10 cellular contexts compared by ENCODE assay signal in genomic region chr17:58515286-58515685, GRCh38. TPM values are rescaled to one million over a fixed set of nuclear protein-coding genes. Genes with fewer than 3 reads are reported as not detected.
DNase-seq lines count a peak whose midpoint lies in the region; ATAC-seq and TF ChIP-seq lines count a peak whose summit lies in the region.
"Had no signal": no experiment of that assay in that cellular context is flagged by ENCODE, and none has a peak within 500 bp of the region (broad histone marks: within the 10 kb centered on the region; RNA-seq: fewer than 3 reads in every experiment).

No MANE protein-coding gene starts in this region.

- peaks cover 8 to 18% (median 15%) of the 10 kb centered on the region in 5 donors for H3K36me3 Mint-ChIP-seq in naive thymus-derived CD4-positive, alpha-beta T cell

- ATAC-seq in naive thymus-derived CD4-positive, alpha-beta T cell: no peak
- ATAC-seq in HG02840 (IDR thresholded peaks at IDR 0.05; ENCODE audit: low FRiP score, unreplicated experiment): no peak

- TF ChIP-seq CTCF in 22Rv1 (IDR thresholded peaks at IDR 0.05) (no peak), coronary artery (IDR thresholded peaks at IDR 0.05) (no peak)

- DNase-seq in coronary artery (ENCODE audit: low spot score): no peak
- DNase-seq in naive thymus-derived CD4-positive, alpha-beta T cell: no peak
- no peak for DNase-seq in OCI-M2 (lab: John Stamatoyannopoulos, UW; ENCODE audit: unreplicated experiment)
- DNase-seq in HT-29 (ENCODE audit: low spot score): no peak
- DNase-seq in stimulated activated naive CD4-positive, alpha-beta T cell treated with Interleukin-2 at 50 U/mL for 16 hours (lab: John Stamatoyannopoulos, UW): no peak
- DNase-seq: activated CD4-positive, alpha-beta T cell treated with anti-CD3 and anti-CD28 coated beads, Interleukin-2, amount 50 U/mL, for 4 hours; NCI-H446 treated with DMSO at 0.1 percent for 48 hours had no signal

- H3K4me1 Mint-ChIP-seq in naive thymus-derived CD4-positive, alpha-beta T cell: peaks cover 44 to 67% (median 57%) of the 10 kb centered on the region in 7 donors

- peaks cover 18% of the 10 kb centered on the region for H3K4me1 ChIP-seq in HUES64 (ENCODE audit: insufficient read depth, low read length)
- peaks cover 20 to 35% of the 10 kb centered on the region in 2 donors for H3K4me1 ChIP-seq in naive thymus-derived CD4-positive, alpha-beta T cell (ENCODE audit: control insufficient read depth in 2 of 2, insufficient read depth in 2 of 2, low read length in 2 of 2)

- no peaks in the 10 kb centered on the region for H3K27me3 ChIP-seq in HUES64 (ENCODE audit: insufficient read depth, low read length)
- no peaks in the 10 kb centered on the region for H3K27me3 ChIP-seq in naive thymus-derived CD4-positive, alpha-beta T cell (ENCODE audit: control insufficient read depth in 2 of 2, insufficient read depth in 2 of 2, low read length in 2 of 2)

- H3K9me3 ChIP-seq in HUES64 (ENCODE audit: insufficient read depth, low read depth, low read length): no peaks in the 10 kb centered on the region
- no peaks in the 10 kb centered on the region for H3K9me3 ChIP-seq in naive thymus-derived CD4-positive, alpha-beta T cell (ENCODE audit: control insufficient read depth in 2 of 3, low read length in 3 of 3)

- WGBS in HUES64: 88% methylated on average over 2 of the region's 2 CpGs

- H3K27ac Mint-ChIP-seq in naive thymus-derived CD4-positive, alpha-beta T cell: peak overlapping the region; percentile 17 to 97 (median 88)

- peaks cover 0 to 5% (median 0%) of the 10 kb centered on the region in 11 donors for H3K9me3 Mint-ChIP-seq in naive thymus-derived CD4-positive, alpha-beta T cell

- H3K27me3 Mint-ChIP-seq in naive thymus-derived CD4-positive, alpha-beta T cell: peaks cover 0 to 5% (median 0%) of the 10 kb centered on the region in 5 donors

- POLR2A ChIA-PET in naive thymus-derived CD4-positive, alpha-beta T cell (lab: Charles Lee): interaction anchor here (0.6 to 3.2 kb wide), 10 partner anchors 27 to 1716 kb away, joined by 3 to 14 read pairs (median 4); partner anchors contain the start of gene HSF5

- H3K27ac ChIP-seq in 22Rv1 (peak overlapping the region; percentile 73), HUES64 (ENCODE audit: low read depth, low read length) (0 out of 2 replicates have a peak overlapping the region, but pooled peaks have one; percentile 2), coronary artery (peak overlapping the region; percentile 91 to 92)
- peak overlapping the region; percentile 67 for H3K27ac ChIP-seq in naive thymus-derived CD4-positive, alpha-beta T cell (ENCODE audit: low read depth, low read length)

- peaks cover 24% of the 10 kb centered on the region for H3K36me3 ChIP-seq in HUES64 (ENCODE audit: insufficient read depth, low read length)
- H3K36me3 ChIP-seq in naive thymus-derived CD4-positive, alpha-beta T cell (ENCODE audit: control insufficient read depth in 2 of 3, insufficient read depth in 3 of 3, low read length in 3 of 3): peaks cover 12 to 35% (median 13%) of the 10 kb centered on the region in 3 experiments

- peak overlapping the region; percentile 54 to 98 (median 83) for H3K4me3 Mint-ChIP-seq in naive thymus-derived CD4-positive, alpha-beta T cell

- H3K9ac ChIP-seq in HUES64 (ENCODE audit: low read depth, low read length): peak overlapping the region; percentile 54; the same call in 1 of the 2 replicates

- H3K4me3 ChIP-seq in HUES64 (ENCODE audit: low read length) (peak overlapping the region; percentile 85), coronary artery (peak overlapping the region; percentile 78)
- H3K4me3 ChIP-seq in naive thymus-derived CD4-positive, alpha-beta T cell (ENCODE audit: low read length): no peak overlapping the region

- CTCF ChIA-PET in naive thymus-derived CD4-positive, alpha-beta T cell (lab: Charles Lee): interaction anchor here (0.8 to 1.7 kb wide), 2 partner anchors 27 to 73 kb away, joined by 4 to 5 read pairs; partner anchors contain the start of gene HSF5

- intact Hi-C loops in naive thymus-derived CD4-positive, alpha-beta T cell (cut with micrococcal nuclease): loop anchor here (5.0 to 10.0 kb wide), 11 partner anchors 178 to 1920 kb away; partner anchors contain the start of genes DHX40 (in 2 of the 2), MSI2 (in 2 of the 2), C17orf67 (in 1 of the 2) and DGKE (in 1 of the 2)

RNA-seq across cellular contexts. Expression of gene MTMR4, which starts 0.8 kb away (rescaled TPM):
- polyA plus RNA-seq in HUES64 (2013, experiment 1 of 2): 18.9 TPM
- polyA plus RNA-seq in HUES64 (2013, experiment 2 of 2): 19.2 TPM
- 10 to 100 TPM; 44.2 to 71.3 (median 68.1) TPM for total RNA-seq in naive thymus-derived CD4-positive, alpha-beta T cell
- polyA plus RNA-seq in naive thymus-derived CD4-positive, alpha-beta T cell: 10 to 100 TPM; 19.4 to 23.0 TPM
- total RNA-seq in HT-29 (2014; rRNA removed; shearing (Covaris generic)): 39.1 and 50.0 TPM in 2 replicates

RNA-seq across cellular contexts. Expression of gene HSF5, which starts 27.1 kb away (rescaled TPM):
- not detected for polyA plus RNA-seq in HUES64 (2013, experiment 1 of 2)
- not detected for polyA plus RNA-seq in HUES64 (2013, experiment 2 of 2)
- total RNA-seq in naive thymus-derived CD4-positive, alpha-beta T cell: 1 to 10 TPM in 4 of 5 experiments, under 1 TPM in 1; 0.34 to 4.0 (median 3.1) TPM
- 1 to 10 TPM; 1.1 to 1.5 TPM for polyA plus RNA-seq in naive thymus-derived CD4-positive, alpha-beta T cell
- total RNA-seq in HT-29 (2014; rRNA removed; shearing (Covaris generic)): not detected in 2 replicates

Comparison
In these comparisons a context has a peak if more than half of its experiments do, and no peak if none do; other contexts are left out.
1. H3K27ac ChIP-seq: peak in every context shown above with its lines; median percentile 92 in coronary artery; 73 in 22Rv1; 67 in naive thymus-derived CD4-positive, alpha-beta T cell; 2 in HUES64.